Comparison of ENCODE assay signal across 10 cellular contexts in the genomic region with DNA sequence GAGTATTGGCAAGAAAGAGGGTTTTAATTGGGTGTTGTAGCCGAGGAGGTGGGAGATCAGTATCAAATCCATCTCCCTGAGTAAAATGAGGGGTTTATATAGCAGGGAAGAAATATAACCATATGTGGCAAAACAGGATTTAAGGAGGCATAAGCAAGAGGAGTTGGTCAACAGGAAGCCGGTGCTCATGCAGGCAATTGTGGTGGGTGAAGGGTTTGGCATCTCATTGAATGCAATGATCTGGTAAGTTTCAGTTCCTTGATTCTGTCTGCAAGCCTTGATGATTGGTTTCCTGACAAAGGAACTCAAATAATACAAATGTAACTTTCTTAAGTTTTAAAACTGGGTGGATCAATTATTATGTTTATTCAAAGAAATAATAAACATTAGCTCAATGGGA.
DNase-seq lines count a peak whose midpoint lies in the region; ATAC-seq and TF ChIP-seq lines count a peak whose summit lies in the region.
"Had no signal": no experiment of that assay in that cellular context is flagged by ENCODE, and none has a peak within 500 bp of the region (broad histone marks: within the 10 kb centered on the region; RNA-seq: fewer than 3 reads in every experiment).

No MANE protein-coding gene starts in this region.

- TF ChIP-seq CTCF in HL-60 (IDR thresholded peaks at IDR 0.05; ENCODE audit: insufficient read depth, low read length) (no peak), GM10266 (IDR thresholded peaks at IDR 0.05; ENCODE audit: control insufficient read depth, insufficient read depth, low read depth, missing control alignments) (no peak)

- ATAC-seq in GM18909 (IDR thresholded peaks at IDR 0.05; ENCODE audit: poor library complexity, unreplicated experiment) (peak; percentile 94), HG02610 (IDR thresholded peaks at IDR 0.05; ENCODE audit: unreplicated experiment) (peak; percentile 90)
- ATAC-seq in naive thymus-derived CD4-positive, alpha-beta T cell, result peak; percentile 31
- ATAC-seq: activated T-helper 17 cell treated with anti-CD3 and anti-CD28 coated beads, Interleukin-2, amount 50 U/mL, for 72 hours; T-helper 17 cell had no signal

- H3K4me3 ChIP-seq in HL-60 (replicated peaks; ENCODE audit: insufficient read depth, low read length) (no peak overlapping the region), GM23248 (no peak overlapping the region)
- H3K4me3 ChIP-seq in naive thymus-derived CD4-positive, alpha-beta T cell (ENCODE audit: low read length), result no peak overlapping the region

- H2AFZ ChIP-seq in GM23248, result no peak overlapping the region

- H3K27me3 Mint-ChIP-seq in naive thymus-derived CD4-positive, alpha-beta T cell, result no peaks in the 10 kb centered on the region
- H3K27me3 Mint-ChIP-seq: activated T-helper 17 cell treated with anti-CD3 and anti-CD28 coated beads, Interleukin-2, amount 50 U/mL, for 72 hours; T-helper 17 cell had no signal

- H3K27ac Mint-ChIP-seq in naive thymus-derived CD4-positive, alpha-beta T cell, result no peak overlapping the region
- H3K27ac Mint-ChIP-seq: activated T-helper 17 cell treated with anti-CD3 and anti-CD28 coated beads, Interleukin-2, amount 50 U/mL, for 72 hours; T-helper 17 cell had no signal

- H3K4me1 Mint-ChIP-seq in naive thymus-derived CD4-positive, alpha-beta T cell, result no peaks in the 10 kb centered on the region
- H3K4me1 Mint-ChIP-seq: activated T-helper 17 cell treated with anti-CD3 and anti-CD28 coated beads, Interleukin-2, amount 50 U/mL, for 72 hours; T-helper 17 cell had no signal

- POLR2A ChIA-PET in naive thymus-derived CD4-positive, alpha-beta T cell (lab: Charles Lee), result no interaction called here

- H3F3A ChIP-seq in GM23248 (ENCODE audit: insufficient read depth), result no peaks in the 10 kb centered on the region

- no peaks in the 10 kb centered on the region for H3K9me2 ChIP-seq in GM23248 (ENCODE audit: insufficient read depth)

- DNase-seq in HL-60 (ENCODE audit: low read depth in 1 of 2, low spot score in 1 of 2), result peak; percentile 69 to 72
- DNase-seq in naive thymus-derived CD4-positive, alpha-beta T cell, result no peak
- no peak for DNase-seq in NCI-H2029 treated with DMSO at 0.1 percent for 48 hours (lab: John Stamatoyannopoulos, UW)
- no peak for DNase-seq in NCI-H146 treated with DMSO at 0.1 percent for 48 hours (lab: John Stamatoyannopoulos, UW; ENCODE audit: unreplicated experiment)
- DNase-seq in GM10266 (ENCODE audit: extremely low spot score), result no peak
- DNase-seq in GM23248, result no peak
- DNase-seq: T-helper 17 cell had no signal

- peaks cover 0 to 5% (median 0%) of the 10 kb centered on the region in 11 donors for H3K9me3 Mint-ChIP-seq in naive thymus-derived CD4-positive, alpha-beta T cell
- H3K9me3 Mint-ChIP-seq: activated T-helper 17 cell treated with anti-CD3 and anti-CD28 coated beads, Interleukin-2, amount 50 U/mL, for 72 hours had no signal

- in situ Hi-C loops in GM23248 (cut with MboI), result no loop called here

- no peaks in the 10 kb centered on the region for H3K79me2 ChIP-seq in GM23248 (ENCODE audit: insufficient read depth)

- no peak overlapping the region for H3K9ac ChIP-seq in GM23248

- H3K36me3 Mint-ChIP-seq in naive thymus-derived CD4-positive, alpha-beta T cell, result no peaks in the 10 kb centered on the region

- H4K20me1 ChIP-seq in GM23248 (ENCODE audit: insufficient read depth), result no peaks in the 10 kb centered on the region

- 33 to 39% methylated on average over 2 of the region's 2 CpGs for WGBS in GM23248 (ENCODE audit: low coverage in 1 of 2, low lambda C conversion rate in 2 of 2, missing lambda C conversion rate in 2 of 2), 2 experiments

- CTCF ChIA-PET in naive thymus-derived CD4-positive, alpha-beta T cell (lab: Charles Lee), result no interaction called here

- H3K4me2 ChIP-seq in GM23248 (ENCODE audit: unreplicated experiment), result no peak overlapping the region

- H3K27ac ChIP-seq in HL-60 (replicated peaks), result peak overlapping the region; percentile 44
- H3K27ac ChIP-seq in naive thymus-derived CD4-positive, alpha-beta T cell (ENCODE audit: low read depth, low read length), result no peak overlapping the region
- no peak overlapping the region for H3K27ac ChIP-seq in GM23248

- no peaks in the 10 kb centered on the region for H3K36me3 ChIP-seq in naive thymus-derived CD4-positive, alpha-beta T cell (ENCODE audit: control insufficient read depth in 2 of 3, insufficient read depth in 3 of 3, low read length in 3 of 3)
- no peaks in the 10 kb centered on the region for H3K36me3 ChIP-seq in GM23248 (ENCODE audit: low read depth)

- H3K27me3 ChIP-seq in HL-60 (ENCODE audit: insufficient read depth, poor library complexity, severe bottlenecking), result no peaks in the 10 kb centered on the region
- H3K27me3 ChIP-seq in naive thymus-derived CD4-positive, alpha-beta T cell (ENCODE audit: control insufficient read depth in 2 of 2, insufficient read depth in 2 of 2, low read length in 2 of 2), result no peaks in the 10 kb centered on the region
- no peaks in the 10 kb centered on the region for H3K27me3 ChIP-seq in GM23248 (replicated peaks; ENCODE audit: insufficient read depth)

- no peak overlapping the region for H3K4me3 Mint-ChIP-seq in naive thymus-derived CD4-positive, alpha-beta T cell
- H3K4me3 Mint-ChIP-seq: activated T-helper 17 cell treated with anti-CD3 and anti-CD28 coated beads, Interleukin-2, amount 50 U/mL, for 72 hours; T-helper 17 cell had no signal

- no peaks in the 10 kb centered on the region for H3K9me3 ChIP-seq in naive thymus-derived CD4-positive, alpha-beta T cell (ENCODE audit: control insufficient read depth in 2 of 3, low read length in 3 of 3)
- no peaks in the 10 kb centered on the region for H3K9me3 ChIP-seq in GM23248 (ENCODE audit: low read depth)

- no peaks in the 10 kb centered on the region for H3K4me1 ChIP-seq in naive thymus-derived CD4-positive, alpha-beta T cell (ENCODE audit: control insufficient read depth in 2 of 2, insufficient read depth in 2 of 2, low read length in 2 of 2)
- H3K4me1 ChIP-seq in GM23248 (ENCODE audit: insufficient read depth), result no peaks in the 10 kb centered on the region

- intact Hi-C loops in naive thymus-derived CD4-positive, alpha-beta T cell (cut with micrococcal nuclease), result no loop called here

Comparison
In these comparisons a context has a peak if more than half of its experiments do, and no peak if none do; other contexts are left out.
1. ATAC-seq: peak in every context shown above with its lines; median percentile 94 in GM18909; 90 in HG02610; 31 in naive thymus-derived CD4-positive, alpha-beta T cell.
2. DNase-seq: peak in HL-60 (2 of 2); none in naive thymus-derived CD4-positive, alpha-beta T cell (0 of 9), NCI-H2029 treated with DMSO at 0.1 percent for 48 hours (single experiment), NCI-H146 treated with DMSO at 0.1 percent for 48 hours (single experiment), GM10266 (single experiment) and GM23248 (single experiment).